Comparison of ENCODE assay signal across 13 cellular contexts in genomic region chr4:101274888-101275752, GRCh38.
A peak's percentile ranks its signal among the peaks of the same experiment; 100 is the strongest.
DNase-seq lines count a peak whose midpoint lies in the region; ATAC-seq and TF ChIP-seq lines count a peak whose summit lies in the region.
"Had no signal": no experiment of that assay in that cellular context is flagged by ENCODE, and none has a peak within 500 bp of the region (broad histone marks: within the 10 kb centered on the region; RNA-seq: fewer than 3 reads in every experiment).

No MANE protein-coding gene starts in this region.

- H3K9me3 ChIP-seq in ascending aorta: no peaks in the 10 kb centered on the region
- H3K9me3 ChIP-seq: colonic mucosa, upper lobe of right lung had no signal

- peak; percentile 73 for ATAC-seq in GM18498 (IDR thresholded peaks at IDR 0.05; ENCODE audit: unreplicated experiment)
- peak; percentile 66 for ATAC-seq in GM21737 (IDR thresholded peaks at IDR 0.05; ENCODE audit: unreplicated experiment)
- ATAC-seq: upper lobe of right lung had no signal

- H3K36me3 ChIP-seq in ascending aorta: no peaks in the 10 kb centered on the region
- H3K36me3 ChIP-seq: colonic mucosa, upper lobe of right lung had no signal

- peaks cover 0 to 10% of the 10 kb centered on the region in 2 donors for H3K4me1 ChIP-seq in ascending aorta

- intact Hi-C loops in ascending aorta (cut with DNase I): no loop called here

- H3K4me3 ChIP-seq in HL-60 (replicated peaks; ENCODE audit: insufficient read depth, low read length) (no peak overlapping the region), fibroblast of pulmonary artery (replicated peaks; ENCODE audit: low read depth, low read length) (no peak overlapping the region), ascending aorta (no peak overlapping the region)
- H3K4me3 ChIP-seq: colonic mucosa, upper lobe of right lung had no signal

- TF ChIP-seq CTCF in HL-60 (IDR thresholded peaks at IDR 0.05; ENCODE audit: insufficient read depth, low read length): no peak
- TF ChIP-seq CTCF in fibroblast of pulmonary artery (IDR thresholded peaks at IDR 0.05; ENCODE audit: low read length, missing control alignments): no peak
- TF ChIP-seq CTCF in ascending aorta (IDR thresholded peaks at IDR 0.05): no peak

- H3K27me3 ChIP-seq in HL-60 (ENCODE audit: insufficient read depth, poor library complexity, severe bottlenecking) (no peaks in the 10 kb centered on the region), ascending aorta (no peaks in the 10 kb centered on the region)
- H3K27me3 ChIP-seq: colonic mucosa, upper lobe of right lung had no signal

- DNase-seq in HL-60 (ENCODE audit: low read depth in 1 of 2, low spot score in 1 of 2): peak in 1 of 2 experiments; percentile 37
- peak; percentile 57 for DNase-seq in fibroblast of pulmonary artery (ENCODE audit: low read depth)
- no peak for DNase-seq in dedifferentiated amniotic fluid mesenchymal stem cell (ENCODE audit: extremely low spot score)
- no peak for DNase-seq in ascending aorta (ENCODE audit: low spot score in 2 of 2)
- DNase-seq in DMS 273 (lab: John Stamatoyannopoulos, UW; ENCODE audit: unreplicated experiment): no peak
- DNase-seq in NCI-H128 (lab: John Stamatoyannopoulos, UW; ENCODE audit: unreplicated experiment): no peak
- DNase-seq: activated CD4-positive, alpha-beta memory T cell treated with anti-CD3 and anti-CD28 coated beads, Interleukin-2, amount 10 ng/mL, durations not matched to agents 7 days and 5 days; activated naive CD8-positive, alpha-beta T cell treated with anti-CD3 and anti-CD28 coated beads, Interleukin-2, amount 10 ng/mL, durations not matched to agents 7 days and 5 days; colonic mucosa; T-helper 1 cell; upper lobe of right lung had no signal

- H3K27ac ChIP-seq in HL-60 (replicated peaks) (peak overlapping the region; percentile 36), ascending aorta (no peak overlapping the region)
- H3K27ac ChIP-seq: colonic mucosa, upper lobe of right lung had no signal
